ENCODE assay signal across 9 cellular contexts in genomic region chr9:127955294-127956015, GRCh38. TPM values are rescaled to one million over a fixed set of nuclear protein-coding genes. Genes with fewer than 3 reads are reported as not detected.
DNase-seq lines count a peak whose midpoint lies in the region; ATAC-seq and TF ChIP-seq lines count a peak whose summit lies in the region.
"Had no signal": no experiment of that assay in that cellular context is flagged by ENCODE, and none has a peak within 500 bp of the region (broad histone marks: within the 10 kb centered on the region; RNA-seq: fewer than 3 reads in every experiment).

No MANE protein-coding gene starts in this region.

- DNase-seq in ELR (ENCODE audit: low read depth) = peak; percentile 57
- DNase-seq in NCI-H748 (lab: John Stamatoyannopoulos, UW; ENCODE audit: unreplicated experiment) = peak; percentile 96
- peak; percentile 77 for DNase-seq in activated T-cell treated with anti-CD3 and anti-CD28 coated beads for 48 hours (ENCODE audit: low read depth)
- DNase-seq in fibroblast of villous mesenchyme (ENCODE audit: low read depth) = no peak
- peak in 7 of 10 donors; percentile 37 to 94 (median 65) for DNase-seq in posterior cingulate gyrus

- WGBS in urinary bladder = 54% methylated on average over 12 of the region's 12 CpGs

- H3K36me3 ChIP-seq in urinary bladder (ENCODE audit: insufficient read depth) = no peaks in the 10 kb centered on the region
- H3K36me3 ChIP-seq: SJSA1 had no signal

- intact Hi-C loops in posterior cingulate gyrus (cut with DNase I) = no loop called here

- H3K4me3 ChIP-seq in fibroblast of villous mesenchyme (ENCODE audit: low read depth, low read length) (no peak overlapping the region), urinary bladder (ENCODE audit: low read depth, low read length) (no peak overlapping the region)
- H3K4me3 ChIP-seq: SJSA1 had no signal

- H3K27ac ChIP-seq in urinary bladder (ENCODE audit: low read depth) = peak overlapping the region; percentile 35
- H3K27ac ChIP-seq: SJSA1 had no signal

- ATAC-seq in HG03521 (IDR thresholded peaks at IDR 0.05; ENCODE audit: unreplicated experiment) (peak; percentile 53), GM18867 (IDR thresholded peaks at IDR 0.05; ENCODE audit: unreplicated experiment) (no peak)

- TF ChIP-seq CTCF in fibroblast of villous mesenchyme (IDR thresholded peaks at IDR 0.05; ENCODE audit: insufficient read depth, low read depth, low read length) = peak; percentile 25

- H3K4me1 ChIP-seq in urinary bladder (ENCODE audit: insufficient read depth) = peaks cover 7% of the 10 kb centered on the region

RNA-seq across cellular contexts. Expression of gene DPM2, which starts 17.8 kb away (rescaled TPM):
- total RNA-seq in fibroblast of villous mesenchyme (11.2 and 11.9 TPM in 2 replicates), urinary bladder (7.5 TPM)
- polyA plus RNA-seq in urinary bladder = 32.1 TPM

RNA-seq across cellular contexts. Expression of gene PIP5KL1, which starts 24.9 kb away (rescaled TPM):
- total RNA-seq in fibroblast of villous mesenchyme (2.6 and 3.5 TPM in 2 replicates), urinary bladder (0.48 TPM)
- 1.4 TPM for polyA plus RNA-seq in urinary bladder

RNA-seq across cellular contexts. Expression of gene EEIG1, which starts 25.3 kb away (rescaled TPM):
- total RNA-seq in fibroblast of villous mesenchyme (15.5 and 16.4 TPM in 2 replicates), urinary bladder (30.4 TPM)
- 67.1 TPM for polyA plus RNA-seq in urinary bladder

RNA-seq across cellular contexts. Expression of gene ST6GALNAC4, which starts 38.6 kb away (rescaled TPM):
- 30.0 and 34.1 TPM in 2 replicates for total RNA-seq in fibroblast of villous mesenchyme
- total RNA-seq in urinary bladder = 6.8 TPM
- 35.1 TPM for polyA plus RNA-seq in urinary bladder

RNA-seq across cellular contexts. Expression of gene ST6GALNAC6, which starts 56.1 kb away (rescaled TPM):
- 39.9 and 44.0 TPM in 2 replicates for total RNA-seq in fibroblast of villous mesenchyme
- total RNA-seq in urinary bladder = 17.7 TPM
- 105 TPM for polyA plus RNA-seq in urinary bladder
